1 cellular context compared by ENCODE assay signal in the genomic region with DNA sequence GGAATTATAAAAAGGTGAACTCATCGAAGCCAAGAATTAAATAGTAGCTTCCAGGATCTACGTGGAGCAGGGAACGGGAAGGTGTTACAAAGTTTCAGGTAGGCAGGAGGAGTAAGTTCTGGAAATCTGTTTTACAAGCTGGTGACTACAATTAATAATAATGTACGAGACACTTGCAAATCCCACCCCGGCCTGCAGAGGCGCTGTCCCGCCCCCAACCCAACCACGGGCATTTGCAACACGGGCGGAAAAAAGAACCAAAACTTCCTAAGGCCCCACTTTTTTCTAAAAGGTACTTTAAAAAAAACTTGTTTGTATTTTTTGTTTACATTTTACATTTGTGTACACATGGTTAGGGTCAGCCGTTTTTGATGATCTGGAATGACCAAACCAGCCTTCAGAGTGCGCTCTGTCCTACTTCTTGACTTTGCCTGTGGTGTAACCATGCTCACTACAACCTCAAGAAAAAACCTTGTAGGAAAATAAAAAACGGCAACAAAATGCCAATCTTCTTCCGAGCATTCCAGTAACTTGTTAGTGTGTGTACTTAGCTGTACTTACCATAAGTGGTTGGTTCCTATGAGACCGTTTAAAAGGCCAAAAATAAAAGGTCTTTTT.
TF ChIP-seq lines count a peak whose summit lies in the region.

No MANE protein-coding gene starts in this region.

TF ChIP-seq in K562, 482 proteins besides CTCF, POLR2A, EP300 and RAD21:
- TF ChIP-seq PHF8 (IDR thresholded peaks at IDR 0.05; ENCODE audit: borderline replicate concordance, low read length) (no peak), CBX8 (IDR thresholded peaks at IDR 0.05; ENCODE audit: borderline replicate concordance, extremely low read depth, low read depth, low read length, poor library complexity, severe bottlenecking) (no peak), DPF2 (IDR thresholded peaks at IDR 0.05) (no peak), ZKSCAN8 (CRISPR knock-in tag; IDR thresholded peaks at IDR 0.05) (no peak)
